36 cellular contexts compared by ENCODE assay signal in the genomic region with DNA sequence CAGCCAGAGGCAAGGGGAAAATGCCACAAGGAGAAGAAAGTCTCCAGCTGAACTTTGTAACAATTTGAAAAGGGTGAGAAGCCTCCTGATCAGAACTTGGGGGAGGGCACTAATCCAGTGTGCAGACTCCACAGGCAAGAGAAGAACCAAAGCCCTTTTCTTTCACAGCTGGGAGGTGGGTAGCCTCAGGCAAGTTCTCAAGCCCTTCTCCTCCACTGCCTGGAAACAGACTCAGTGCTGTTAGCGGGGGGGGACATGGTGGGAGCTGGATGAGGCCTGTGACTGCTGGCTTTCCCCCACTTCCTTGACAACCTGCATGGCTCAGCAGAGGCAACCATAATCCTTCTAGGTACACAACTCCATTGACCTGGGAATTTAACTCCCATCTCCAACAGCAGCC.
"Had no signal": no experiment of that assay in that cellular context is flagged by ENCODE, and none has a peak within 500 bp of the region (broad histone marks: within the 10 kb centered on the region; RNA-seq: fewer than 3 reads in every experiment).

No MANE protein-coding gene starts in this region.

- DNase-seq: Karpas-422, Kasumi-1, MG63, MM.1S, MV-4-11, NCI-H1048, NCI-H1092, NCI-H1092 treated with DMSO at 0.1 percent for 48 hours, NCI-H1105, NCI-H1105 treated with DMSO at 0.1 percent for 48 hours, NCI-H1417, NCI-H1417 treated with DMSO at 0.1 percent for 48 hours, NCI-H1436, NCI-H1436 treated with DMSO at 0.1 percent for 48 hours, NCI-H146, NCI-H1694, NCI-H1694 treated with DMSO at 0.1 percent for 48 hours, NCI-H187, NCI-H187 treated with DMSO at 0.1 percent for 48 hours, NCI-H1930, NCI-H2029, NCI-H2029 treated with DMSO at 0.1 percent for 48 hours, NCI-H2081, NCI-H2081 treated with DMSO at 0.1 percent for 48 hours, NCI-H2107, NCI-H2171, NCI-H2171 treated with DMSO at 0.1 percent for 48 hours, NCI-H2227 treated with DMSO at 0.1 percent for 48 hours, NCI-H226, NCI-H345, NCI-H446, NCI-H446 treated with DMSO at 0.1 percent for 48 hours, NCI-H510A, NCI-H510A treated with DMSO at 0.1 percent for 48 hours, NCI-H524, NCI-H524 treated with DMSO at 0.1 percent for 48 hours had no signal
